ENCODE assay signal across 15 cellular contexts in genomic region chr3:112496368-112497067, GRCh38. TPM values are rescaled to one million over a fixed set of nuclear protein-coding genes. Genes with fewer than 3 reads are reported as not detected.
DNase-seq lines count a peak whose midpoint lies in the region; ATAC-seq and TF ChIP-seq lines count a peak whose summit lies in the region.
"Had no signal": no experiment of that assay in that cellular context is flagged by ENCODE, and none has a peak within 500 bp of the region (broad histone marks: within the 10 kb centered on the region; RNA-seq: fewer than 3 reads in every experiment).

No MANE protein-coding gene starts in this region.

- peak overlapping the region in 5 of 8 donors; percentile 44 to 87 (median 72) for H3K27ac Mint-ChIP-seq in CD8-positive, alpha-beta memory T cell

- peak in 1 of 5 donors; percentile 23 for DNase-seq in CD8-positive, alpha-beta memory T cell
- DNase-seq in OCI-LY7 (ENCODE audit: low spot score): no peak
- DNase-seq in effector memory CD4-positive, alpha-beta T cell: no peak
- DNase-seq in left lung: no peak
- no peak for DNase-seq in DMS114 treated with DMSO at 0.1 percent for 48 hours (lab: John Stamatoyannopoulos, UW; ENCODE audit: unreplicated experiment)
- DNase-seq: AML-193, hypothalamus, mucosa of descending colon, NCI-H2081, right lobe of liver, testis had no signal

- peaks cover 0 to 2% (median 0%) of the 10 kb centered on the region in 5 donors for H3K9me3 Mint-ChIP-seq in CD8-positive, alpha-beta memory T cell

- H3K27me3 ChIP-seq in BLaER1 (no peaks in the 10 kb centered on the region), left lung (no peaks in the 10 kb centered on the region)
- H3K27me3 ChIP-seq in CD8-positive, alpha-beta memory T cell (ENCODE audit: insufficient read depth, low read length, poor library complexity, severe bottlenecking): no peaks in the 10 kb centered on the region
- no peaks in the 10 kb centered on the region for H3K27me3 ChIP-seq in effector memory CD4-positive, alpha-beta T cell (replicated peaks; ENCODE audit: control insufficient read depth, insufficient read depth, low read length, poor library complexity, severe bottlenecking)
- H3K27me3 ChIP-seq: ascending aorta, right lobe of liver, testis had no signal

- H3K4me3 ChIP-seq in BLaER1: no peak overlapping the region
- H3K4me3 ChIP-seq in CD8-positive, alpha-beta memory T cell (ENCODE audit: low read length): peak overlapping the region; percentile 35
- peak overlapping the region; percentile 72 for H3K4me3 ChIP-seq in OCI-LY7 (ENCODE audit: low read depth, low read length, poor library complexity, severe bottlenecking)
- H3K4me3 ChIP-seq in effector memory CD4-positive, alpha-beta T cell (ENCODE audit: insufficient read depth, low read depth, low read length, poor library complexity, severe bottlenecking): peak overlapping the region; percentile 77
- H3K4me3 ChIP-seq in left lung: no peak overlapping the region
- H3K4me3 ChIP-seq: ascending aorta, mucosa of descending colon, right lobe of liver, testis had no signal

- H3K9me3 ChIP-seq in BLaER1 (no peaks in the 10 kb centered on the region), OCI-LY7 (ENCODE audit: low read length) (peaks cover 8% of the 10 kb centered on the region), left lung (no peaks in the 10 kb centered on the region)
- H3K9me3 ChIP-seq in CD8-positive, alpha-beta memory T cell (ENCODE audit: low read length): no peaks in the 10 kb centered on the region
- no peaks in the 10 kb centered on the region for H3K9me3 ChIP-seq in effector memory CD4-positive, alpha-beta T cell (ENCODE audit: control insufficient read depth, low read length)
- H3K9me3 ChIP-seq: ascending aorta, mucosa of descending colon, right lobe of liver, testis had no signal

- no peaks in the 10 kb centered on the region for H3K9me2 ChIP-seq in OCI-LY7 (ENCODE audit: insufficient read depth, low read length)

- H3K27me3 Mint-ChIP-seq in CD8-positive, alpha-beta memory T cell: no peaks in the 10 kb centered on the region

- H3K27ac ChIP-seq in BLaER1 (no peak overlapping the region), OCI-LY7 (ENCODE audit: low read depth, low read length, poor library complexity, severe bottlenecking) (no peak overlapping the region), left lung (no peak overlapping the region)
- H3K27ac ChIP-seq in CD8-positive, alpha-beta memory T cell (ENCODE audit: low read depth, low read length): no peak overlapping the region
- no peak overlapping the region for H3K27ac ChIP-seq in effector memory CD4-positive, alpha-beta T cell (ENCODE audit: insufficient read depth, low read length, poor library complexity, severe bottlenecking)
- H3K27ac ChIP-seq: ascending aorta, right lobe of liver, testis, VCaP had no signal

- H3K4me2 ChIP-seq in BLaER1: peak overlapping the region; percentile 35; the same call in 1 of the 2 replicates
- H3K4me2 ChIP-seq in OCI-LY7 (ENCODE audit: low read length): peak overlapping the region; percentile 66

- CTCF ChIA-PET in CD8-positive, alpha-beta memory T cell (lab: Charles Lee): interaction anchor here (1.2 kb wide), 1 partner anchor 23 kb away, joined by 3 read pairs; no protein-coding TSS in a partner anchor
- CTCF ChIA-PET in OCI-LY7 (lab: Charles Lee; ENCODE audit: unreplicated experiment): no interaction called here

- intact Hi-C loops in OCI-LY7 (cut with micrococcal nuclease; ENCODE audit: unreplicated experiment) (loop anchor here (5.0 kb wide), 1 partner anchor 384 kb away; no protein-coding TSS in a partner anchor), left lung (cut with DNase I) (no loop called here)

- ATAC-seq in GM21367 (IDR thresholded peaks at IDR 0.05; ENCODE audit: unreplicated experiment): no peak
- ATAC-seq in left lung: no peak
- ATAC-seq: mucosa of descending colon, right lobe of liver had no signal

- H3K36me3 Mint-ChIP-seq in CD8-positive, alpha-beta memory T cell: peaks cover 5 to 19% (median 15%) of the 10 kb centered on the region in 3 donors

- BruUV-seq in OCI-LY7 (replicated peaks; lab: Mats Ljungman, UMichigan): no TSS peak

- H3K79me2 ChIP-seq in OCI-LY7 (ENCODE audit: insufficient read depth, low read depth, low read length): peaks cover 45% of the 10 kb centered on the region

- TF ChIP-seq CTCF in OCI-LY7 (conservative IDR thresholded peaks at IDR 0.05; ENCODE audit: low read length) (no peak), left lung (IDR thresholded peaks at IDR 0.05) (no peak)

- peak overlapping the region; percentile 8; the same call in 1 of the 2 replicates for H2AFZ ChIP-seq in OCI-LY7 (ENCODE audit: low read length)

- peaks cover 68 to 85% (median 72%) of the 10 kb centered on the region in 3 donors for H3K4me1 Mint-ChIP-seq in CD8-positive, alpha-beta memory T cell

- no peak overlapping the region for H3K9ac ChIP-seq in BLaER1

- H4K20me1 ChIP-seq in BLaER1: no peaks in the 10 kb centered on the region
- no peaks in the 10 kb centered on the region for H4K20me1 ChIP-seq in OCI-LY7 (ENCODE audit: insufficient read depth, low read length)

- peak overlapping the region; percentile 68 to 85 (median 79) for H3K4me3 Mint-ChIP-seq in CD8-positive, alpha-beta memory T cell

- POLR2A ChIA-PET in CD8-positive, alpha-beta memory T cell (lab: Charles Lee): no interaction called here
- POLR2A ChIA-PET in OCI-LY7 (lab: Charles Lee): interaction anchor here (0.7 to 1.9 kb wide), 9 partner anchors 9 to 382 kb away, joined by 3 to 7 read pairs (median 3); partner anchors contain the start of gene GCSAM

- peaks cover 21% of the 10 kb centered on the region for H3K4me1 ChIP-seq in BLaER1
- H3K4me1 ChIP-seq in CD8-positive, alpha-beta memory T cell (ENCODE audit: insufficient read depth, low read length): peaks cover 48% of the 10 kb centered on the region
- peaks cover 51% of the 10 kb centered on the region for H3K4me1 ChIP-seq in OCI-LY7 (ENCODE audit: insufficient read depth, low read length, poor library complexity, severe bottlenecking)
- peaks cover 17% of the 10 kb centered on the region for H3K4me1 ChIP-seq in effector memory CD4-positive, alpha-beta T cell (ENCODE audit: control insufficient read depth, insufficient read depth, low read length, poor library complexity, severe bottlenecking)
- H3K4me1 ChIP-seq in left lung: no peaks in the 10 kb centered on the region
- H3K4me1 ChIP-seq: ascending aorta, right lobe of liver, testis had no signal

- no peaks in the 10 kb centered on the region for H3K36me3 ChIP-seq in BLaER1
- H3K36me3 ChIP-seq in CD8-positive, alpha-beta memory T cell (ENCODE audit: insufficient read depth, low read length): no peaks in the 10 kb centered on the region
- peaks cover 9% of the 10 kb centered on the region for H3K36me3 ChIP-seq in OCI-LY7 (ENCODE audit: insufficient read depth, low read length)
- no peaks in the 10 kb centered on the region for H3K36me3 ChIP-seq in effector memory CD4-positive, alpha-beta T cell (ENCODE audit: control insufficient read depth, insufficient read depth, low read length)
- H3K36me3 ChIP-seq in left lung: no peaks in the 10 kb centered on the region
- H3K36me3 ChIP-seq: ascending aorta, right lobe of liver had no signal

RNA-seq across cellular contexts. Expression of gene BTLA, which starts 2.8 kb away (rescaled TPM):
- total RNA-seq in CD8-positive, alpha-beta memory T cell: 10 to 100 TPM; 14.1 to 14.8 TPM
- polyA plus RNA-seq in CD8-positive, alpha-beta memory T cell: 17.6 TPM
- 7.7 and 8.0 TPM in 2 replicates for total RNA-seq in OCI-LY7 (2014; rRNA removed; shearing (Covaris generic))
- total RNA-seq in OCI-LY7 (2022) (7.3 and 7.6 TPM in 2 replicates), left lung (1 to 10 TPM in 1 of 2 donors, under 1 TPM in 1; 0.15 to 1.6 TPM)
- total RNA-seq: ascending aorta had no signal

Comparison
In these comparisons a context has a peak if more than half of its experiments do, and no peak if none do; other contexts are left out.
1. H3K4me3 ChIP-seq: peak in CD8-positive, alpha-beta memory T cell (single experiment), OCI-LY7 (single experiment) and effector memory CD4-positive, alpha-beta T cell (single experiment); none in BLaER1 (single experiment) and left lung (0 of 2).